Comparison of ENCODE assay signal across 9 cellular contexts in genomic region chr14:38207830-38208815, GRCh38. TPM values are rescaled to one million over a fixed set of nuclear protein-coding genes. Genes with fewer than 3 reads are reported as not detected.
DNase-seq lines count a peak whose midpoint lies in the region; ATAC-seq and TF ChIP-seq lines count a peak whose summit lies in the region.
"Had no signal": no experiment of that assay in that cellular context is flagged by ENCODE, and none has a peak within 500 bp of the region (broad histone marks: within the 10 kb centered on the region; RNA-seq: fewer than 3 reads in every experiment).

SSTR1 (plus strand) TSS chr14:38207904; CDS start chr14:38209390, 1,486 bp downstream.

- 2 to 4% (median 2%) methylated on average over 25 to 51 of the region's 51 CpGs for WGBS in adrenal gland, 4 donors

- no peak within 1 kb of the TSS for H3K27ac ChIP-seq in adrenal gland

- H3K4me1 Mint-ChIP-seq in stimulated activated naive CD8-positive, alpha-beta T cell treated with anti-CD3 and anti-CD28 coated beads, Interleukin-15, Interleukin-2, amounts not matched to agents 100 ng/mL and 50 ng/mL, for 24 hours (ENCODE audit: low read depth), result peaks cover 18% of the 10 kb centered on the region
- peaks cover 32% of the 10 kb centered on the region for H3K4me1 Mint-ChIP-seq in mesothelial cell of epicardium

- H3K27me3 Mint-ChIP-seq in stimulated activated naive CD8-positive, alpha-beta T cell treated with anti-CD3 and anti-CD28 coated beads, Interleukin-15, Interleukin-2, amounts not matched to agents 100 ng/mL and 50 ng/mL, for 24 hours, result peaks cover 57% of the 10 kb centered on the region
- peaks cover 80% of the 10 kb centered on the region for H3K27me3 Mint-ChIP-seq in mesothelial cell of epicardium (ENCODE audit: low read depth)

- no peak for TF ChIP-seq POLR2A in adrenal gland (IDR thresholded peaks at IDR 0.05)

- TF ChIP-seq CTCF in mesothelial cell of epicardium (IDR thresholded peaks at IDR 0.05; ENCODE audit: unreplicated experiment) (no peak), adrenal gland (IDR thresholded peaks at IDR 0.05) (no peak)

- no peaks in the 10 kb centered on the region for H3K4me1 ChIP-seq in adrenal gland (replicated peaks in 1 of 2)

- intact Hi-C loops in adrenal gland (cut with DNase I), result no loop called here

- H3K36me3 ChIP-seq in adrenal gland (replicated peaks in 1 of 2), result no peaks in the 10 kb centered on the region

- H3K9me3 Mint-ChIP-seq in stimulated activated naive CD8-positive, alpha-beta T cell treated with anti-CD3 and anti-CD28 coated beads, Interleukin-15, Interleukin-2, amounts not matched to agents 100 ng/mL and 50 ng/mL, for 24 hours, result no peaks in the 10 kb centered on the region
- H3K9me3 Mint-ChIP-seq in mesothelial cell of epicardium, result peaks cover 3% of the 10 kb centered on the region

- peaks cover 47% of the 10 kb centered on the region for H3K27me3 ChIP-seq in adrenal gland

- no peak for ATAC-seq in stimulated activated naive CD8-positive, alpha-beta T cell treated with anti-CD3 and anti-CD28 coated beads, Interleukin-15, Interleukin-2, amounts not matched to agents 100 U/mL and 50 U/mL, for 24 hours
- ATAC-seq in HG02973 (IDR thresholded peaks at IDR 0.05; ENCODE audit: unreplicated experiment), result no peak

- peaks cover 0 to 4% (median 0%) of the 10 kb centered on the region in 3 donors for H3K9me3 ChIP-seq in adrenal gland (replicated peaks in 1 of 3)

- no peak within 1 kb of the TSS for H3K27ac Mint-ChIP-seq in stimulated activated naive CD8-positive, alpha-beta T cell treated with anti-CD3 and anti-CD28 coated beads, Interleukin-15, Interleukin-2, amounts not matched to agents 100 ng/mL and 50 ng/mL, for 24 hours
- H3K27ac Mint-ChIP-seq in mesothelial cell of epicardium, result no peak within 1 kb of the TSS

- no peak for DNase-seq in stimulated activated naive CD8-positive, alpha-beta T cell treated with anti-CD3 and anti-CD28 coated beads, Interleukin-15, Interleukin-2, amounts not matched to agents 100 U/mL and 50 U/mL, for 24 hours
- DNase-seq in ecto neural progenitor cell (ENCODE audit: low spot score) (peak; percentile 55), mesothelial cell of epicardium (ENCODE audit: low spot score in 2 of 2, unreplicated experiment in 2 of 2) (no peak), COLO829 (ENCODE audit: low spot score) (no peak), adrenal gland (no peak), AML-193 (lab: John Stamatoyannopoulos, UW) (no peak)
- DNase-seq: KG1 had no signal

- H3K4me3 Mint-ChIP-seq in stimulated activated naive CD8-positive, alpha-beta T cell treated with anti-CD3 and anti-CD28 coated beads, Interleukin-15, Interleukin-2, amounts not matched to agents 100 ng/mL and 50 ng/mL, for 24 hours, result peak within 1 kb of the TSS; percentile 64
- peak within 1 kb of the TSS; percentile 65 for H3K4me3 Mint-ChIP-seq in mesothelial cell of epicardium

- no peaks in the 10 kb centered on the region for H3K36me3 Mint-ChIP-seq in stimulated activated naive CD8-positive, alpha-beta T cell treated with anti-CD3 and anti-CD28 coated beads, Interleukin-15, Interleukin-2, amounts not matched to agents 100 ng/mL and 50 ng/mL, for 24 hours (ENCODE audit: low read depth)
- H3K36me3 Mint-ChIP-seq in mesothelial cell of epicardium, result no peaks in the 10 kb centered on the region

- peak within 1 kb of the TSS in 1 of 4 donors; percentile 23 for H3K4me3 ChIP-seq in adrenal gland

RNA-seq across cellular contexts. Expression of gene SSTR1, which starts in this region (rescaled TPM):
- total RNA-seq in mesothelial cell of epicardium, result not detected in 3 replicates
- under 1 TPM in 6 of 8 donors, not detected in 2; under 0.01 to 0.65 (median 0.36) TPM for total RNA-seq in adrenal gland
- polyA plus RNA-seq in adrenal gland, result under 1 TPM; 0.08 to 0.57 (median 0.11) TPM
